ENCODE assay signal across 8 cellular contexts in genomic region chr2:53740170-53740569, GRCh38. TPM values are rescaled to one million over a fixed set of nuclear protein-coding genes. Genes with fewer than 3 reads are reported as not detected.
DNase-seq lines count a peak whose midpoint lies in the region; ATAC-seq and TF ChIP-seq lines count a peak whose summit lies in the region.

No MANE protein-coding gene starts in this region.

- H3K4me3 ChIP-seq in Karpas-422 (ENCODE audit: low read length) (no peak overlapping the region), WI38 (ENCODE audit: low read depth, low read length) (no peak overlapping the region), liver (ENCODE audit: low read depth in 1 of 3, low read length in 3 of 3) (no peak overlapping the region), coronary artery (no peak overlapping the region)

- DNase-seq in DMS 273 (lab: John Stamatoyannopoulos, UW; ENCODE audit: unreplicated experiment) (peak; percentile 45), Karpas-422 (peak; percentile 64), coronary artery (ENCODE audit: low spot score) (no peak)

- H3K27me3 ChIP-seq in Karpas-422 (ENCODE audit: low read length), result no peaks in the 10 kb centered on the region
- no peaks in the 10 kb centered on the region for H3K27me3 ChIP-seq in liver (ENCODE audit: control insufficient read depth in 4 of 4, insufficient read depth in 4 of 4, low read length in 3 of 4)

- peaks cover 6% of the 10 kb centered on the region; the same call in 1 of the 2 replicates for H3K36me3 ChIP-seq in Karpas-422 (ENCODE audit: insufficient read depth, low read length)
- peaks cover 0 to 1% (median 0%) of the 10 kb centered on the region in 4 donors for H3K36me3 ChIP-seq in liver (ENCODE audit: control insufficient read depth in 4 of 4, insufficient read depth in 3 of 4, low read depth in 1 of 4, low read length in 3 of 4)

- no peaks in the 10 kb centered on the region for H3K9me3 ChIP-seq in Karpas-422 (ENCODE audit: low read length)
- H3K9me3 ChIP-seq in liver (ENCODE audit: control insufficient read depth in 4 of 4, low read length in 3 of 4), result no peaks in the 10 kb centered on the region

- H3K27ac ChIP-seq in Karpas-422 (ENCODE audit: low read length) (no peak overlapping the region), liver (ENCODE audit: low read depth in 1 of 2, low read length in 2 of 2) (no peak overlapping the region), coronary artery (no peak overlapping the region)

- H4K20me1 ChIP-seq in Karpas-422 (ENCODE audit: insufficient read depth, low read depth, low read length), result no peaks in the 10 kb centered on the region

- ATAC-seq in HG03196 (IDR thresholded peaks at IDR 0.05; ENCODE audit: unreplicated experiment) (no peak), GM21737 (IDR thresholded peaks at IDR 0.05; ENCODE audit: unreplicated experiment) (no peak), GM19467 (IDR thresholded peaks at IDR 0.05; ENCODE audit: unreplicated experiment) (no peak)

- H2AFZ ChIP-seq in Karpas-422 (ENCODE audit: low read length), result no peak overlapping the region

- H3K4me2 ChIP-seq in Karpas-422 (ENCODE audit: low read depth, low read length, poor library complexity, severe bottlenecking), result no peak overlapping the region

- H3K4me1 ChIP-seq in Karpas-422 (ENCODE audit: low read length) (peaks cover 12% of the 10 kb centered on the region), liver (ENCODE audit: control insufficient read depth in 4 of 4, insufficient read depth in 4 of 4, low read length in 3 of 4) (peaks cover 0 to 7% (median 4%) of the 10 kb centered on the region in 4 donors)

- H3K9ac ChIP-seq in Karpas-422 (ENCODE audit: low read length) (no peak overlapping the region), liver (ENCODE audit: low read depth in 1 of 2, low read length in 2 of 2) (peak overlapping the region in 1 of 2 donors; percentile 22)

- H3K79me2 ChIP-seq in Karpas-422 (ENCODE audit: low read length), result peaks cover 54% of the 10 kb centered on the region

- TF ChIP-seq CTCF in WI38 (IDR thresholded peaks at IDR 0.05; ENCODE audit: low read depth, low read length) (peak; percentile 13; the same call in 1 of the 2 replicates), liver (IDR thresholded peaks at IDR 0.05; ENCODE audit: low read depth, low read length, missing input control) (peak; percentile 34), coronary artery (IDR thresholded peaks at IDR 0.05) (no peak)

- H3K9me2 ChIP-seq in Karpas-422 (replicated peaks; ENCODE audit: insufficient read depth, low read length), result no peaks in the 10 kb centered on the region

- peak; percentile 78 to 79 for TF ChIP-seq RAD21 in liver (IDR thresholded peaks at IDR 0.05)

TF ChIP-seq in liver, 16 proteins besides CTCF, POLR2A, EP300 and RAD21:
- TF ChIP-seq TAF1 (conservative IDR thresholded peaks at IDR 0.05), result no peak
- TF ChIP-seq RXRA (IDR thresholded peaks at IDR 0.05), result no peak
- TF ChIP-seq HNF4A (conservative IDR thresholded peaks at IDR 0.05), result no peak
- TF ChIP-seq REST (IDR thresholded peaks at IDR 0.05), result no peak
- no peak for TF ChIP-seq GABPA (IDR thresholded peaks at IDR 0.05 in 1 of 2, conservative IDR thresholded peaks at IDR 0.05 in 1 of 2)
- TF ChIP-seq SP1 (IDR thresholded peaks at IDR 0.05), result no peak

RNA-seq across cellular contexts. Expression of gene CHAC2, which starts 27.4 kb away (rescaled TPM):
- 9.8 and 21.3 TPM in 2 replicates for total RNA-seq in Karpas-422 (2014; rRNA removed; shearing (Covaris generic); ENCODE audit: low replicate concordance)
- 1 to 10 TPM; 2.6 to 7.0 TPM for total RNA-seq in liver
- 1 to 10 TPM; 3.1 to 5.6 TPM for polyA plus RNA-seq in liver

RNA-seq across cellular contexts. Expression of gene ASB3, which starts 46.6 kb away (rescaled TPM):
- total RNA-seq in Karpas-422 (2014; rRNA removed; shearing (Covaris generic); ENCODE audit: low replicate concordance), result 26.4 and 39.8 TPM in 2 replicates
- total RNA-seq in liver, result 10 to 100 TPM; 12.8 to 13.6 TPM
- polyA plus RNA-seq in liver, result 1 to 10 TPM; 2.7 to 4.6 TPM

RNA-seq across cellular contexts. Expression of gene ERLEC1, which starts 46.7 kb away (rescaled TPM):
- 54.8 and 62.9 TPM in 2 replicates for total RNA-seq in Karpas-422 (2014; rRNA removed; shearing (Covaris generic); ENCODE audit: low replicate concordance)
- total RNA-seq in liver, result 10 to 100 TPM; 28.8 to 30.1 TPM
- 10 to 100 TPM; 30.6 to 32.0 TPM for polyA plus RNA-seq in liver
